ENCODE assay signal across 9 cellular contexts in genomic region chr1:9892563-9893528, GRCh38. TPM values are rescaled to one million over a fixed set of nuclear protein-coding genes. Genes with fewer than 3 reads are reported as not detected.
DNase-seq lines count a peak whose midpoint lies in the region; ATAC-seq, FAIRE-seq and TF ChIP-seq lines count a peak whose summit lies in the region.
"Had no signal": no experiment of that assay in that cellular context is flagged by ENCODE, and none has a peak within 500 bp of the region (broad histone marks: within the 10 kb centered on the region; RNA-seq: fewer than 3 reads in every experiment).

No MANE protein-coding gene starts in this region.

- H3K36me3 ChIP-seq in kidney epithelial cell (ENCODE audit: control insufficient read depth, insufficient read depth, low read length): no peaks in the 10 kb centered on the region

- CTCF ChIA-PET in activated B cell treated with CpG ODN at 0.5 μM for 24 hours (lab: Charles Lee): interaction anchor here (1.1 kb wide), 1 partner anchor 15 kb away, joined by 3 read pairs; no protein-coding TSS in a partner anchor

- peak overlapping the region; percentile 69 for H3K27ac Mint-ChIP-seq in stimulated activated naive CD8-positive, alpha-beta T cell treated with anti-CD3 and anti-CD28 coated beads, Interleukin-15, Interleukin-2, amounts not matched to agents 100 ng/mL and 50 ng/mL, for 24 hours
- peak overlapping the region; percentile 6 for H3K27ac Mint-ChIP-seq in activated B cell treated with CpG ODN at 0.5 μM for 24 hours
- peak overlapping the region; percentile 66 for H3K27ac Mint-ChIP-seq in type B pancreatic cell
- H3K27ac Mint-ChIP-seq: CD4-positive, CD25-positive, alpha-beta regulatory T cell had no signal

- no peaks in the 10 kb centered on the region for H3K27me3 ChIP-seq in kidney epithelial cell (ENCODE audit: control insufficient read depth, insufficient read depth, low read length)

- DNase-seq in stimulated activated naive CD8-positive, alpha-beta T cell treated with anti-CD3 and anti-CD28 coated beads, Interleukin-15, Interleukin-2, amounts not matched to agents 100 U/mL and 50 U/mL, for 24 hours: no peak
- no peak for DNase-seq in activated B cell treated with CpG ODN at 0.5 μM for 24 hours
- DNase-seq in kidney epithelial cell (ENCODE audit: low read depth): peak; percentile 72
- DNase-seq in type B pancreatic cell (ENCODE audit: extremely low spot score, unreplicated experiment): no peak
- no peak for DNase-seq in D721Med (ENCODE audit: insufficient read length, low spot score)
- DNase-seq in middle frontal gyrus (ENCODE audit: extremely low spot score, low spot score): no peak
- DNase-seq in NCI-H2029 (lab: John Stamatoyannopoulos, UW): no peak
- DNase-seq: CD4-positive, CD25-positive, alpha-beta regulatory T cell had no signal

- H3K36me3 Mint-ChIP-seq in stimulated activated naive CD8-positive, alpha-beta T cell treated with anti-CD3 and anti-CD28 coated beads, Interleukin-15, Interleukin-2, amounts not matched to agents 100 ng/mL and 50 ng/mL, for 24 hours (ENCODE audit: low read depth): no peaks in the 10 kb centered on the region
- H3K36me3 Mint-ChIP-seq in activated B cell treated with CpG ODN at 0.5 μM for 24 hours (ENCODE audit: low read depth): no peaks in the 10 kb centered on the region
- peaks cover 3% of the 10 kb centered on the region for H3K36me3 Mint-ChIP-seq in type B pancreatic cell

- intact Hi-C loops in activated B cell treated with CpG ODN at 0.5 μM for 24 hours (cut with micrococcal nuclease): no loop called here

- no peak for FAIRE-seq in D721Med (lab: Jason Lieb, UNC)

- no peak overlapping the region for H3K4me3 Mint-ChIP-seq in stimulated activated naive CD8-positive, alpha-beta T cell treated with anti-CD3 and anti-CD28 coated beads, Interleukin-15, Interleukin-2, amounts not matched to agents 100 ng/mL and 50 ng/mL, for 24 hours
- H3K4me3 Mint-ChIP-seq in activated B cell treated with CpG ODN at 0.5 μM for 24 hours: no peak overlapping the region
- H3K4me3 Mint-ChIP-seq in type B pancreatic cell: peak overlapping the region; percentile 19
- H3K4me3 Mint-ChIP-seq: CD4-positive, CD25-positive, alpha-beta regulatory T cell had no signal

- no peaks in the 10 kb centered on the region for H3K27me3 Mint-ChIP-seq in stimulated activated naive CD8-positive, alpha-beta T cell treated with anti-CD3 and anti-CD28 coated beads, Interleukin-15, Interleukin-2, amounts not matched to agents 100 ng/mL and 50 ng/mL, for 24 hours
- H3K27me3 Mint-ChIP-seq in activated B cell treated with CpG ODN at 0.5 μM for 24 hours: no peaks in the 10 kb centered on the region
- H3K27me3 Mint-ChIP-seq in type B pancreatic cell: no peaks in the 10 kb centered on the region
- H3K27me3 Mint-ChIP-seq: CD4-positive, CD25-positive, alpha-beta regulatory T cell had no signal

- TF ChIP-seq CTCF in activated B cell treated with CpG ODN at 0.5 μM for 24 hours (IDR thresholded peaks at IDR 0.05) (no peak), kidney epithelial cell (IDR thresholded peaks at IDR 0.05; ENCODE audit: insufficient read depth, low read length, poor library complexity, severe bottlenecking) (no peak), type B pancreatic cell (conservative IDR thresholded peaks at IDR 0.05) (no peak), D721Med (IDR thresholded peaks at IDR 0.05; ENCODE audit: insufficient read depth, missing control alignments) (no peak)

- POLR2A ChIA-PET in activated B cell treated with CpG ODN at 0.5 μM for 24 hours (lab: Charles Lee): interaction anchor here (0.7 to 1.0 kb wide), 2 partner anchors 18 to 177 kb away, joined by 3 read pairs; no protein-coding TSS in a partner anchor

- H3K4me3 ChIP-seq in kidney epithelial cell (ENCODE audit: low read depth, low read length): no peak overlapping the region

- no peak for ATAC-seq in stimulated activated naive CD8-positive, alpha-beta T cell treated with anti-CD3 and anti-CD28 coated beads, Interleukin-15, Interleukin-2, amounts not matched to agents 100 U/mL and 50 U/mL, for 24 hours
- ATAC-seq in activated B cell treated with CpG ODN at 0.5 μM for 24 hours (ENCODE audit: low read depth): no peak

- H3K4me1 Mint-ChIP-seq in stimulated activated naive CD8-positive, alpha-beta T cell treated with anti-CD3 and anti-CD28 coated beads, Interleukin-15, Interleukin-2, amounts not matched to agents 100 ng/mL and 50 ng/mL, for 24 hours (ENCODE audit: low read depth): peaks cover 19% of the 10 kb centered on the region
- H3K4me1 Mint-ChIP-seq in activated B cell treated with CpG ODN at 0.5 μM for 24 hours (peaks cover 33% of the 10 kb centered on the region), type B pancreatic cell (ENCODE audit: unreplicated experiment) (peaks cover 40% of the 10 kb centered on the region)

- no peaks in the 10 kb centered on the region for H3K9me3 Mint-ChIP-seq in stimulated activated naive CD8-positive, alpha-beta T cell treated with anti-CD3 and anti-CD28 coated beads, Interleukin-15, Interleukin-2, amounts not matched to agents 100 ng/mL and 50 ng/mL, for 24 hours
- no peaks in the 10 kb centered on the region for H3K9me3 Mint-ChIP-seq in activated B cell treated with CpG ODN at 0.5 μM for 24 hours
- no peaks in the 10 kb centered on the region for H3K9me3 Mint-ChIP-seq in type B pancreatic cell
- H3K9me3 Mint-ChIP-seq: CD4-positive, CD25-positive, alpha-beta regulatory T cell had no signal

RNA-seq across cellular contexts. Expression of gene CTNNBIP1, which starts 17.2 kb away (rescaled TPM):
- total RNA-seq in activated B cell treated with CpG ODN at 0.5 μM for 24 hours (6.7 and 7.5 TPM in 2 replicates), kidney epithelial cell (27.4 and 28.6 TPM in 2 replicates), type B pancreatic cell (ENCODE audit: low replicate concordance) (51.8 and 54.1 TPM in 2 replicates)

RNA-seq across cellular contexts. Expression of gene LZIC, which starts 50.3 kb away (rescaled TPM):
- total RNA-seq in activated B cell treated with CpG ODN at 0.5 μM for 24 hours (19.3 and 20.9 TPM in 2 replicates), kidney epithelial cell (33.6 and 34.4 TPM in 2 replicates), type B pancreatic cell (ENCODE audit: low replicate concordance) (37.9 and 41.8 TPM in 2 replicates)

RNA-seq across cellular contexts. Expression of gene NMNAT1, which starts 50.4 kb away (rescaled TPM):
- 5.8 and 7.5 TPM in 2 replicates for total RNA-seq in activated B cell treated with CpG ODN at 0.5 μM for 24 hours
- total RNA-seq in kidney epithelial cell: 7.6 and 8.9 TPM in 2 replicates
- 11.9 and 12.7 TPM in 2 replicates for total RNA-seq in type B pancreatic cell (ENCODE audit: low replicate concordance)

Comparison
In these comparisons a context has a peak if more than half of its experiments do, and no peak if none do; other contexts are left out.
1. H3K27ac Mint-ChIP-seq: peak in every context shown above with its lines; median percentile 69 in stimulated activated naive CD8-positive, alpha-beta T cell treated with anti-CD3 and anti-CD28 coated beads, Interleukin-15, Interleukin-2, amounts not matched to agents 100 ng/mL and 50 ng/mL, for 24 hours; 66 in type B pancreatic cell; 6 in activated B cell treated with CpG ODN at 0.5 μM for 24 hours.